ENCODE assay signal across 8 cellular contexts in genomic region chr10:100986623-100986951, GRCh38. TPM values are rescaled to one million over a fixed set of nuclear protein-coding genes. Genes with fewer than 3 reads are reported as not detected.
DNase-seq lines count a peak whose midpoint lies in the region; ATAC-seq and TF ChIP-seq lines count a peak whose summit lies in the region.

No MANE protein-coding gene starts in this region.

- H3K9ac ChIP-seq in SK-N-MC (ENCODE audit: insufficient read length), result peak overlapping the region; percentile 92

- DNase-seq in GM12865 (ENCODE audit: low read depth) (no peak), SK-N-MC (ENCODE audit: low read depth, low spot score) (no peak), fibroblast of mammary gland (ENCODE audit: low read depth) (no peak), psoas muscle (peak in 1 of 2 donors; percentile 53), iPS-NIHi7 (ENCODE audit: extremely low spot score) (no peak), anterior cingulate cortex (lab: John Stamatoyannopoulos, UW) (no peak), head of caudate nucleus (no peak), NCI-H526 treated with DMSO at 0.1 percent for 48 hours (lab: John Stamatoyannopoulos, UW) (no peak)

- WGBS in psoas muscle, 3 donors, result 17 to 20% (median 18%) methylated on average over 15 to 17 of the region's 17 CpGs

- H3K27ac ChIP-seq in SK-N-MC (no peak overlapping the region), psoas muscle (peak overlapping the region; percentile 80)

- H3K9me3 ChIP-seq in SK-N-MC (ENCODE audit: low read depth, low read length) (no peaks in the 10 kb centered on the region), psoas muscle (no peaks in the 10 kb centered on the region)

- intact Hi-C loops in psoas muscle (cut with DNase I) (no loop called here), head of caudate nucleus (cut with DNase I) (no loop called here)

- ATAC-seq in psoas muscle, result no peak

- no peak for TF ChIP-seq CTCF in GM12865 (IDR thresholded peaks at IDR 0.05; ENCODE audit: insufficient read depth, low read depth, low read length, missing control alignments)
- TF ChIP-seq CTCF in fibroblast of mammary gland (conservative IDR thresholded peaks at IDR 0.05; ENCODE audit: control insufficient read depth, insufficient read depth, low read depth, low read length), result no peak
- no peak for TF ChIP-seq CTCF in psoas muscle (IDR thresholded peaks at IDR 0.05)

- H3K4me3 ChIP-seq in GM12865 (ENCODE audit: low read depth, low read length), result peak overlapping the region; percentile 77
- peak overlapping the region; percentile 90 for H3K4me3 ChIP-seq in SK-N-MC
- H3K4me3 ChIP-seq in fibroblast of mammary gland (ENCODE audit: control insufficient read depth, low read depth, low read length), result peak overlapping the region; percentile 94
- peak overlapping the region; percentile 76 for H3K4me3 ChIP-seq in psoas muscle

- peaks cover 31% of the 10 kb centered on the region for H3K4me1 ChIP-seq in psoas muscle

- peaks cover 27% of the 10 kb centered on the region for H3K36me3 ChIP-seq in SK-N-MC (ENCODE audit: insufficient read depth, low read length)
- H3K36me3 ChIP-seq in psoas muscle (ENCODE audit: insufficient read depth in 1 of 2, low read depth in 1 of 2), result peaks cover 0 to 74% of the 10 kb centered on the region in 2 donors

- H3K27me3 ChIP-seq in psoas muscle (ENCODE audit: insufficient read depth in 3 of 3, low read length in 2 of 3), result no peaks in the 10 kb centered on the region

RNA-seq across cellular contexts. Expression of gene MRPL43, which starts 0.7 kb away (rescaled TPM):
- total RNA-seq in psoas muscle, result 10 to 100 TPM; 56.6 to 90.1 (median 72.6) TPM
- polyA plus RNA-seq in psoas muscle, result 100 to 1,000 TPM; 106 to 159 (median 111) TPM

RNA-seq across cellular contexts. Expression of gene TWNK, which starts 0.8 kb away (rescaled TPM):
- total RNA-seq in psoas muscle, result 10 to 100 TPM; 11.0 to 29.0 (median 19.5) TPM
- polyA plus RNA-seq in psoas muscle, result 10 to 100 TPM; 14.7 to 23.8 (median 22.6) TPM

RNA-seq across cellular contexts. Expression of gene LZTS2, which starts 13.0 kb away (rescaled TPM):
- total RNA-seq in psoas muscle, result 10 to 100 TPM; 20.1 to 66.0 (median 28.7) TPM
- polyA plus RNA-seq in psoas muscle, result 10 to 100 TPM; 19.0 to 24.6 (median 20.0) TPM

RNA-seq across cellular contexts. Expression of gene SEMA4G, which starts 17.3 kb away (rescaled TPM):
- total RNA-seq in psoas muscle, result 1 to 10 TPM in 2 of 4 donors, under 1 TPM in 2; 0.74 to 1.4 (median 0.89) TPM
- under 1 TPM; 0.08 to 0.48 (median 0.30) TPM for polyA plus RNA-seq in psoas muscle

RNA-seq across cellular contexts. Expression of gene PDZD7, which starts 44.3 kb away (rescaled TPM):
- total RNA-seq in psoas muscle, result under 1 TPM in 2 of 4 donors, not detected in 2; 0.08 to 0.54 TPM
- polyA plus RNA-seq in psoas muscle, result under 1 TPM; 0.04 to 0.30 (median 0.06) TPM
